In genomic region chr1:30965914-30966313, GRCh38 we compare ENCODE assay signal across 13 cellular contexts. TPM values are rescaled to one million over a fixed set of nuclear protein-coding genes. Genes with fewer than 3 reads are reported as not detected.
DNase-seq lines count a peak whose midpoint lies in the region; ATAC-seq and TF ChIP-seq lines count a peak whose summit lies in the region.
"Had no signal": no experiment of that assay in that cellular context is flagged by ENCODE, and none has a peak within 500 bp of the region (broad histone marks: within the 10 kb centered on the region; RNA-seq: fewer than 3 reads in every experiment).

No MANE protein-coding gene starts in this region.

- H3K4me1 ChIP-seq in endodermal cell (ENCODE audit: control insufficient read depth, insufficient read depth, low read length), result no peaks in the 10 kb centered on the region

- H3K4me3 ChIP-seq in coronary artery (no peak overlapping the region), endodermal cell (ENCODE audit: low read length) (no peak overlapping the region)

- H3K9me3 ChIP-seq in endodermal cell (ENCODE audit: control insufficient read depth, low read length), result no peaks in the 10 kb centered on the region

- peaks cover 94% of the 10 kb centered on the region for H3K36me3 ChIP-seq in endodermal cell (ENCODE audit: control insufficient read depth, insufficient read depth, low read length)

- ATAC-seq in GM19463 (IDR thresholded peaks at IDR 0.05; ENCODE audit: unreplicated experiment), result no peak
- ATAC-seq: activated CD8-positive, alpha-beta T cell treated with anti-CD3 and anti-CD28 coated beads for 36 hours; natural killer cell had no signal

- no peak overlapping the region for H3K9ac ChIP-seq in endodermal cell (ENCODE audit: extremely low read depth, low read length, poor library complexity, severe bottlenecking)

- 97 to 98% methylated on average over 4 to 8 of the region's 8 CpGs for WGBS in endodermal cell (ENCODE audit: insufficient coverage in 1 of 2, insufficient read length in 1 of 2), 2 experiments

- H3K27ac ChIP-seq in coronary artery, result peak overlapping the region; percentile 45 to 60
- H3K27ac ChIP-seq in endodermal cell (ENCODE audit: low read depth, low read length), result no peak overlapping the region

- peaks cover 35% of the 10 kb centered on the region for H3K36me3 Mint-ChIP-seq in neural crest cell (ENCODE audit: low read depth)
- peaks cover 81% of the 10 kb centered on the region for H3K36me3 Mint-ChIP-seq in activated T-helper 2 cell treated with anti-CD3 and anti-CD28 coated beads, Interferon-gamma antibody, Interleukin-2, Interleukin-4, amounts not matched to agents 10 μg/mL and 5 μg/mL and 100 μg/mL, durations not matched to agents 14 hours and 24 hours and 36 hours (ENCODE audit: low read depth)
- peaks cover 92% of the 10 kb centered on the region for H3K36me3 Mint-ChIP-seq in endodermal cell (ENCODE audit: low read depth)

- no peak for TF ChIP-seq CTCF in coronary artery (IDR thresholded peaks at IDR 0.05)
- TF ChIP-seq CTCF in neural crest cell (conservative IDR thresholded peaks at IDR 0.05), result no peak
- no peak for TF ChIP-seq CTCF in endodermal cell (conservative IDR thresholded peaks at IDR 0.05)

- H3K27me3 Mint-ChIP-seq in neural crest cell (ENCODE audit: low read depth), result no peaks in the 10 kb centered on the region
- no peaks in the 10 kb centered on the region for H3K27me3 Mint-ChIP-seq in activated T-helper 2 cell treated with anti-CD3 and anti-CD28 coated beads, Interferon-gamma antibody, Interleukin-2, Interleukin-4, amounts not matched to agents 10 μg/mL and 5 μg/mL and 100 μg/mL, durations not matched to agents 14 hours and 24 hours and 36 hours (ENCODE audit: low read depth)
- H3K27me3 Mint-ChIP-seq in endodermal cell (ENCODE audit: insufficient read depth), result no peaks in the 10 kb centered on the region
- H3K27me3 Mint-ChIP-seq: activated CD8-positive, alpha-beta T cell treated with anti-CD3 and anti-CD28 coated beads for 36 hours; B cell had no signal

- H3K4me1 Mint-ChIP-seq in neural crest cell (peaks cover 7% of the 10 kb centered on the region), endodermal cell (peaks cover 3% of the 10 kb centered on the region)
- H3K4me1 Mint-ChIP-seq in activated T-helper 2 cell treated with anti-CD3 and anti-CD28 coated beads, Interferon-gamma antibody, Interleukin-2, Interleukin-4, amounts not matched to agents 10 μg/mL and 5 μg/mL and 100 μg/mL, durations not matched to agents 14 hours and 24 hours and 36 hours (ENCODE audit: low read depth), result peaks cover 41% of the 10 kb centered on the region

- H3K4me3 Mint-ChIP-seq in neural crest cell, result no peak overlapping the region
- no peak overlapping the region for H3K4me3 Mint-ChIP-seq in activated T-helper 2 cell treated with anti-CD3 and anti-CD28 coated beads, Interferon-gamma antibody, Interleukin-2, Interleukin-4, amounts not matched to agents 10 μg/mL and 5 μg/mL and 100 μg/mL, durations not matched to agents 14 hours and 24 hours and 36 hours (ENCODE audit: low read depth)
- H3K4me3 Mint-ChIP-seq in endodermal cell, result no peak overlapping the region
- H3K4me3 Mint-ChIP-seq: activated CD8-positive, alpha-beta T cell treated with anti-CD3 and anti-CD28 coated beads for 36 hours; B cell; natural killer cell had no signal

- DNase-seq in DMS79 treated with DMSO at 0.1 percent for 48 hours (lab: John Stamatoyannopoulos, UW) (peak; percentile 73), NCI-H1694 (lab: John Stamatoyannopoulos, UW) (peak; percentile 41), coronary artery (ENCODE audit: low spot score) (no peak), neural crest cell (ENCODE audit: low read depth, low spot score) (no peak), endodermal cell (no peak)
- no peak for DNase-seq in stimulated activated naive CD4-positive, alpha-beta T cell treated with Interleukin-2 at 50 U/mL for 16 hours (lab: John Stamatoyannopoulos, UW)
- no peak for DNase-seq in activated T-helper 2 cell treated with anti-CD3 and anti-CD28 coated beads, Interferon-gamma antibody, Interleukin-2, Interleukin-4, amounts not matched to agents 10 μg/mL and 5 μg/mL and 100 μg/mL, durations not matched to agents 14 hours and 24 hours and 36 hours (ENCODE audit: low spot score)
- DNase-seq: activated CD8-positive, alpha-beta T cell treated with anti-CD3 and anti-CD28 coated beads for 36 hours; activated gamma-delta T cell treated with Interleukin-2 at 50 U/mL for 16 hours; natural killer cell; stimulated activated CD4-positive, alpha-beta T cell treated with anti-CD3 and anti-CD28 coated beads, Interleukin-4, amount 100 ng/mL, for 1 hour had no signal

- H3K9me3 Mint-ChIP-seq in neural crest cell, result no peaks in the 10 kb centered on the region
- H3K9me3 Mint-ChIP-seq in activated T-helper 2 cell treated with anti-CD3 and anti-CD28 coated beads, Interferon-gamma antibody, Interleukin-2, Interleukin-4, amounts not matched to agents 10 μg/mL and 5 μg/mL and 100 μg/mL, durations not matched to agents 14 hours and 24 hours and 36 hours, result no peaks in the 10 kb centered on the region
- H3K9me3 Mint-ChIP-seq in endodermal cell, result no peaks in the 10 kb centered on the region
- H3K9me3 Mint-ChIP-seq: activated CD8-positive, alpha-beta T cell treated with anti-CD3 and anti-CD28 coated beads for 36 hours; natural killer cell had no signal

- H3K27ac Mint-ChIP-seq in neural crest cell (ENCODE audit: unreplicated experiment) (peak overlapping the region; percentile 1), endodermal cell (no peak overlapping the region)
- no peak overlapping the region for H3K27ac Mint-ChIP-seq in activated T-helper 2 cell treated with anti-CD3 and anti-CD28 coated beads, Interferon-gamma antibody, Interleukin-2, Interleukin-4, amounts not matched to agents 10 μg/mL and 5 μg/mL and 100 μg/mL, durations not matched to agents 14 hours and 24 hours and 36 hours
- H3K27ac Mint-ChIP-seq: activated CD8-positive, alpha-beta T cell treated with anti-CD3 and anti-CD28 coated beads for 36 hours; B cell had no signal

- H3K27me3 ChIP-seq in endodermal cell (ENCODE audit: control insufficient read depth, insufficient read depth, low read length, poor library complexity, severe bottlenecking), result no peaks in the 10 kb centered on the region

- intact Hi-C loops in activated T-helper 2 cell treated with anti-CD3 and anti-CD28 coated beads, Interferon-gamma antibody, Interleukin-2, Interleukin-4, amounts not matched to agents 10 μg/mL and 5 μg/mL and 100 μg/mL, durations not matched to agents 14 hours and 24 hours and 36 hours (cut with micrococcal nuclease), result no loop called here

RNA-seq across cellular contexts. Expression of gene SDC3, which starts 57.4 kb away (rescaled TPM):
- 116 and 129 TPM in 2 replicates for total RNA-seq in neural crest cell
- total RNA-seq in activated T-helper 2 cell treated with anti-CD3 and anti-CD28 coated beads, Interferon-gamma antibody, Interleukin-2, Interleukin-4, amounts not matched to agents 10 μg/mL and 5 μg/mL and 100 μg/mL, durations not matched to agents 14 hours and 24 hours and 36 hours, result 0.46 and 0.92 TPM in 2 replicates
- 100 to 1,000 TPM in 1 of 2 donors, 10 to 100 TPM in 1; 94.1 to 143 TPM for total RNA-seq in endodermal cell
- 94.6 TPM for polyA plus RNA-seq in endodermal cell (2013, experiment 1 of 2)
- polyA plus RNA-seq in endodermal cell (2013, experiment 2 of 2), result 84.7 TPM

Comparison
In these comparisons a context has a peak if more than half of its experiments do, and no peak if none do; other contexts are left out.
1. DNase-seq: peak in DMS79 treated with DMSO at 0.1 percent for 48 hours (single experiment) and NCI-H1694 (single experiment); none in coronary artery (single experiment), neural crest cell (single experiment), stimulated activated naive CD4-positive, alpha-beta T cell treated with Interleukin-2 at 50 U/mL for 16 hours (single experiment), activated T-helper 2 cell treated with anti-CD3 and anti-CD28 coated beads, Interferon-gamma antibody, Interleukin-2, Interleukin-4, amounts not matched to agents 10 μg/mL and 5 μg/mL and 100 μg/mL, durations not matched to agents 14 hours and 24 hours and 36 hours (single experiment) and endodermal cell (single experiment).
2. RNA of gene SDC3, which starts 57.4 kb away (total RNA-seq): 94.1 to 143 TPM in endodermal cell and 116 to 129 TPM in neural crest cell; 0.46 to 0.92 TPM in activated T-helper 2 cell treated with anti-CD3 and anti-CD28 coated beads, Interferon-gamma antibody, Interleukin-2, Interleukin-4, amounts not matched to agents 10 μg/mL and 5 μg/mL and 100 μg/mL, durations not matched to agents 14 hours and 24 hours and 36 hours; every median in the first group is over 10 times any median in the second.